Comparison of ENCODE assay signal across 14 cellular contexts in the genomic region with DNA sequence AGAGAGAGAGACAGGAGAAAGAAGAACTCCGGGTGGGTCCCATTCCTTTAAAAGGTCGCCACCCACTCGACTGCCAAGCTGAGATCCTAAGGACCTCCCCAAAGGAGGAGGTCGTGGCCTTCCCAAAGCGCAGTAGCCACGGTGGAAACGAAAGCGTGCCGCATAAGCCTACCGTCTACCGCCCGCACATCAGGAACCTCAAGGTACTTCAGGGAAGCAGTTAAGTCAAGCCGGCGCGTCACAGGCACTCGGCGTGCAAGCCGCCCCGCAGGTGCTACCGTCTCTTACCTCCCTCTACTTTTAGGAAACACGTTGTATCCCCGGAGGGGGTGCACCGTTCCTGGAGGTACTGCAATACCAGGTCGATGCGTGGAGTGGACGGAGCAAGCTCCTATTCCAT. TPM values are rescaled to one million over a fixed set of nuclear protein-coding genes. Genes with fewer than 3 reads are reported as not detected.
"Had no signal": no experiment of that assay in that cellular context is flagged by ENCODE, and none has a peak within 500 bp of the region (broad histone marks: within the 10 kb centered on the region; RNA-seq: fewer than 3 reads in every experiment).

No MANE protein-coding gene starts in this region.

RNA-seq across cellular contexts. Expression of a gene that starts 5.8 kb away (rescaled TPM):
- total RNA-seq: dermis microvascular lymphatic vessel endothelial cell, frontal cortex, liver, lung microvascular endothelial cell, mononuclear cell, omental fat pad, prostate gland, suprapubic skin, thyroid gland had no signal
- polyA plus RNA-seq: esophagus, heart right ventricle had no signal

RNA-seq across cellular contexts. Expression of a gene that starts 11.2 kb away (rescaled TPM):
- total RNA-seq: chondrocyte, dermis microvascular lymphatic vessel endothelial cell, frontal cortex, heart right ventricle, liver, lung microvascular endothelial cell, mesenteric fat pad, omental fat pad, right lobe of liver, suprapubic skin, thyroid gland had no signal
- polyA plus RNA-seq: esophagus, heart right ventricle had no signal
